In the genomic region with DNA sequence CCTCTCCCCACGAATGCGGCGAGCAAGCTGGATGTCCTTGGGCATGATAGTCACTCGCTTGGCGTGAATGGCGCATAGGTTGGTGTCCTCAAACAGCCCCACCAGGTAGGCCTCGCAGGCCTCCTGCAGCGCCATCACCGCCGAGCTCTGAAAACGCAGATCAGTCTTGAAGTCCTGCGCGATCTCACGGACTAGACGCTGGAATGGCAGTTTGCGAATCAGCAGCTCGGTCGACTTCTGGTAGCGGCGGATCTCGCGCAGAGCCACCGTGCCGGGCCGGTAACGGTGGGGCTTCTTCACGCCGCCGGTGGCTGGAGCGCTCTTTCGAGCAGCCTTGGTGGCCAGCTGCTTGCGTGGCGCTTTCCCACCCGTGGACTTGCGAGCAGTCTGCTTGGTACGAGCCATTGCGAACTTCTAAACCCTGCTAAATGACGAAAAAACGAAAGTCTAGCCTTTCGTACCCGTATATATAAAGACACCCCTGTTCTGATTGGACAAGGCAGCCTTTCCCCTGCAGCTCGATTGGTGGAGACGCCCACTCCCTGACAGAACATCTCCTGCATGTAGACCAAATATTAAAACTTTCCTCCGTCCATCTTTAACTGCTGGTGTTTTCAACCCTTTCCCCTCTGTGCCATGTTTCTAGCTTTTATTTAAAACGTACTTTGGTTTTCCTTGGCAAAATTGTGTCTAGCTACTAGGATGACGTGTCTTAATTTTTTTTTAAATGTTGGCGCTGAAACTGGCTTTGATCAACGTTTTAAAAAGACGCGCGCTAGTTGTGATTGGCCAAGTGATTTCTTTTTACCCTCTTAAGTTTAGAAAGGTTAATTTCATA, we compare ENCODE assay signal across 8 cellular contexts.
DNase-seq lines count a peak whose midpoint lies in the region; ATAC-seq, FAIRE-seq and TF ChIP-seq lines count a peak whose summit lies in the region.

No MANE protein-coding gene starts in this region.

- DNase-seq in GM18507 (ENCODE audit: extremely low spot score, insufficient read length, low read depth) (peak; percentile 70), NCI-H2171 (lab: John Stamatoyannopoulos, UW) (peak; percentile 78), WTC11 (ENCODE audit: low spot score) (peak; percentile 75), cerebellum (ENCODE audit: low spot score) (peak; percentile 92), kidney epithelial cell (ENCODE audit: low read depth) (no peak)
- peak; percentile 42 to 51 for DNase-seq in stimulated activated CD4-positive, alpha-beta T cell treated with anti-CD3 and anti-CD28 coated beads, Interleukin-15, amount 100 ng/mL, for 1 hour (ENCODE audit: low read depth in 1 of 2, low spot score in 1 of 2)

- H3K4me3 Mint-ChIP-seq in WTC11: peak overlapping the region; percentile 99

- no peaks in the 10 kb centered on the region for H3K27me3 ChIP-seq in kidney epithelial cell (ENCODE audit: control insufficient read depth, insufficient read depth, low read length)

- ATAC-seq in HG03060 (IDR thresholded peaks at IDR 0.05; ENCODE audit: low read depth, unreplicated experiment) (peak; percentile 24), WTC11 (peak; percentile 43)

- H3K4me1 Mint-ChIP-seq in WTC11: peaks cover 39% of the 10 kb centered on the region

- peak overlapping the region; percentile 54 for H3K4me3 ChIP-seq in kidney epithelial cell (ENCODE audit: low read depth, low read length)

- CTCF ChIA-PET in WTC11 (lab: Charles Lee): interaction anchor here (1.0 to 3.2 kb wide), 4 partner anchors 8 to 73 kb away, joined by 3 to 14 read pairs (median 6); a partner anchor contains a TSS

- H3K36me3 Mint-ChIP-seq in WTC11: peaks cover 14% of the 10 kb centered on the region

- no peaks in the 10 kb centered on the region for H3K9me3 Mint-ChIP-seq in WTC11

- H3K27me3 Mint-ChIP-seq in WTC11 (ENCODE audit: low read depth): no peaks in the 10 kb centered on the region

- FAIRE-seq in A204.1 (lab: Jason Lieb, UNC) (peak; percentile 93), GM18507 (lab: Jason Lieb, UNC) (peak; percentile 86)

- TF ChIP-seq CTCF in WTC11 (IDR thresholded peaks at IDR 0.05) (no peak), kidney epithelial cell (IDR thresholded peaks at IDR 0.05; ENCODE audit: insufficient read depth, low read length, poor library complexity, severe bottlenecking) (peak; percentile 5)

- peak overlapping the region; percentile 100 for H3K27ac Mint-ChIP-seq in WTC11

- no peaks in the 10 kb centered on the region for H3K36me3 ChIP-seq in kidney epithelial cell (ENCODE audit: control insufficient read depth, insufficient read depth, low read length)

- POLR2A ChIA-PET in WTC11 (lab: Charles Lee): interaction anchor here (0.6 to 7.9 kb wide), 35 partner anchors 8 to 1696 kb away, joined by 3 to 471 read pairs (median 28); a partner anchor contains a TSS

TF ChIP-seq in WTC11, 78 proteins besides CTCF, POLR2A, EP300 and RAD21 (continues in another document):
- 0 out of 2 replicates have a peak, but pooled peaks have one; percentile 54 for TF ChIP-seq CREM (CRISPR knock-in tag; IDR thresholded peaks at IDR 0.05)
- TF ChIP-seq, protein P1, sequence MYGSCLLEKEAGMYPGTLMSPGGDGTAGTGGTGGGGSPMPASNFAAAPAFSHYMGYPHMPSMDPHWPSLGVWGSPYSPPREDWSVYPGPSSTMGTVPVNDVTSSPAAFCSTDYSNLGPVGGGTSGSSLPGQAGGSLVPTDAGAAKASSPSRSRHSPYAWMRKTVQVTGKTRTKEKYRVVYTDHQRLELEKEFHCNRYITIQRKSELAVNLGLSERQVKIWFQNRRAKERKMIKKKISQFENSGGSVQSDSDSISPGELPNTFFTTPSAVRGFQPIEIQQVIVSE (CRISPR knock-in tag; IDR thresholded peaks at IDR 0.05; ENCODE audit: borderline replicate concordance): peak; percentile 86
- TF ChIP-seq, protein P2, sequence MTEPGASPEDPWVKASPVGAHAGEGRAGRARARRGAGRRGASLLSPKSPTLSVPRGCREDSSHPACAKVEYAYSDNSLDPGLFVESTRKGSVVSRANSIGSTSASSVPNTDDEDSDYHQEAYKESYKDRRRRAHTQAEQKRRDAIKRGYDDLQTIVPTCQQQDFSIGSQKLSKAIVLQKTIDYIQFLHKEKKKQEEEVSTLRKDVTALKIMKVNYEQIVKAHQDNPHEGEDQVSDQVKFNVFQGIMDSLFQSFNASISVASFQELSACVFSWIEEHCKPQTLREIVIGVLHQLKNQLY (CRISPR knock-in tag; IDR thresholded peaks at IDR 0.05): peak; percentile 44; the same call in 1 of the 2 replicates
- TF ChIP-seq NFYB (CRISPR knock-in tag; conservative IDR thresholded peaks at IDR 0.05; ENCODE audit: low read depth): peak; percentile 88
- TF ChIP-seq ZNF219 (CRISPR knock-in tag; IDR thresholded peaks at IDR 0.05; ENCODE audit: borderline replicate concordance): peak; percentile 80; the same call in 1 of the 2 replicates
- TF ChIP-seq, protein P3, sequence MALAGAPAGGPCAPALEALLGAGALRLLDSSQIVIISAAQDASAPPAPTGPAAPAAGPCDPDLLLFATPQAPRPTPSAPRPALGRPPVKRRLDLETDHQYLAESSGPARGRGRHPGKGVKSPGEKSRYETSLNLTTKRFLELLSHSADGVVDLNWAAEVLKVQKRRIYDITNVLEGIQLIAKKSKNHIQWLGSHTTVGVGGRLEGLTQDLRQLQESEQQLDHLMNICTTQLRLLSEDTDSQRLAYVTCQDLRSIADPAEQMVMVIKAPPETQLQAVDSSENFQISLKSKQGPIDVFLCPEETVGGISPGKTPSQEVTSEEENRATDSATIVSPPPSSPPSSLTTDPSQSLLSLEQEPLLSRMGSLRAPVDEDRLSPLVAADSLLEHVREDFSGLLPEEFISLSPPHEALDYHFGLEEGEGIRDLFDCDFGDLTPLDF (CRISPR knock-in tag; IDR thresholded peaks at IDR 0.05): peak; percentile 74; the same call in 1 of the 2 replicates
- peak; percentile 87 for TF ChIP-seq ZNF416 (CRISPR knock-in tag; IDR thresholded peaks at IDR 0.05)
- peak; percentile 85; the same call in 1 of the 2 replicates for TF ChIP-seq FOXP1 (CRISPR knock-in tag; IDR thresholded peaks at IDR 0.05; ENCODE audit: borderline replicate concordance)
- TF ChIP-seq CBFB (CRISPR knock-in tag; IDR thresholded peaks at IDR 0.05; ENCODE audit: low read depth): no peak
- TF ChIP-seq ZNF121 (CRISPR knock-in tag; IDR thresholded peaks at IDR 0.05): no peak
- peak; percentile 81; the same call in 1 of the 2 replicates for TF ChIP-seq ESRRA (CRISPR knock-in tag; IDR thresholded peaks at IDR 0.05; ENCODE audit: borderline replicate concordance)
- no peak for TF ChIP-seq GTF2I (CRISPR knock-in tag; conservative IDR thresholded peaks at IDR 0.05)
- TF ChIP-seq, protein P4, sequence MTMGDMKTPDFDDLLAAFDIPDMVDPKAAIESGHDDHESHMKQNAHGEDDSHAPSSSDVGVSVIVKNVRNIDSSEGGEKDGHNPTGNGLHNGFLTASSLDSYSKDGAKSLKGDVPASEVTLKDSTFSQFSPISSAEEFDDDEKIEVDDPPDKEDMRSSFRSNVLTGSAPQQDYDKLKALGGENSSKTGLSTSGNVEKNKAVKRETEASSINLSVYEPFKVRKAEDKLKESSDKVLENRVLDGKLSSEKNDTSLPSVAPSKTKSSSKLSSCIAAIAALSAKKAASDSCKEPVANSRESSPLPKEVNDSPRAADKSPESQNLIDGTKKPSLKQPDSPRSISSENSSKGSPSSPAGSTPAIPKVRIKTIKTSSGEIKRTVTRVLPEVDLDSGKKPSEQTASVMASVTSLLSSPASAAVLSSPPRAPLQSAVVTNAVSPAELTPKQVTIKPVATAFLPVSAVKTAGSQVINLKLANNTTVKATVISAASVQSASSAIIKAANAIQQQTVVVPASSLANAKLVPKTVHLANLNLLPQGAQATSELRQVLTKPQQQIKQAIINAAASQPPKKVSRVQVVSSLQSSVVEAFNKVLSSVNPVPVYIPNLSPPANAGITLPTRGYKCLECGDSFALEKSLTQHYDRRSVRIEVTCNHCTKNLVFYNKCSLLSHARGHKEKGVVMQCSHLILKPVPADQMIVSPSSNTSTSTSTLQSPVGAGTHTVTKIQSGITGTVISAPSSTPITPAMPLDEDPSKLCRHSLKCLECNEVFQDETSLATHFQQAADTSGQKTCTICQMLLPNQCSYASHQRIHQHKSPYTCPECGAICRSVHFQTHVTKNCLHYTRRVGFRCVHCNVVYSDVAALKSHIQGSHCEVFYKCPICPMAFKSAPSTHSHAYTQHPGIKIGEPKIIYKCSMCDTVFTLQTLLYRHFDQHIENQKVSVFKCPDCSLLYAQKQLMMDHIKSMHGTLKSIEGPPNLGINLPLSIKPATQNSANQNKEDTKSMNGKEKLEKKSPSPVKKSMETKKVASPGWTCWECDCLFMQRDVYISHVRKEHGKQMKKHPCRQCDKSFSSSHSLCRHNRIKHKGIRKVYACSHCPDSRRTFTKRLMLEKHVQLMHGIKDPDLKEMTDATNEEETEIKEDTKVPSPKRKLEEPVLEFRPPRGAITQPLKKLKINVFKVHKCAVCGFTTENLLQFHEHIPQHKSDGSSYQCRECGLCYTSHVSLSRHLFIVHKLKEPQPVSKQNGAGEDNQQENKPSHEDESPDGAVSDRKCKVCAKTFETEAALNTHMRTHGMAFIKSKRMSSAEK (CRISPR knock-in tag; IDR thresholded peaks at IDR 0.05; ENCODE audit: borderline replicate concordance): peak; percentile 88; the same call in 1 of the 2 replicates
- TF ChIP-seq TP53 (CRISPR knock-in tag; IDR thresholded peaks at IDR 0.05): no peak
- TF ChIP-seq, protein P5, sequence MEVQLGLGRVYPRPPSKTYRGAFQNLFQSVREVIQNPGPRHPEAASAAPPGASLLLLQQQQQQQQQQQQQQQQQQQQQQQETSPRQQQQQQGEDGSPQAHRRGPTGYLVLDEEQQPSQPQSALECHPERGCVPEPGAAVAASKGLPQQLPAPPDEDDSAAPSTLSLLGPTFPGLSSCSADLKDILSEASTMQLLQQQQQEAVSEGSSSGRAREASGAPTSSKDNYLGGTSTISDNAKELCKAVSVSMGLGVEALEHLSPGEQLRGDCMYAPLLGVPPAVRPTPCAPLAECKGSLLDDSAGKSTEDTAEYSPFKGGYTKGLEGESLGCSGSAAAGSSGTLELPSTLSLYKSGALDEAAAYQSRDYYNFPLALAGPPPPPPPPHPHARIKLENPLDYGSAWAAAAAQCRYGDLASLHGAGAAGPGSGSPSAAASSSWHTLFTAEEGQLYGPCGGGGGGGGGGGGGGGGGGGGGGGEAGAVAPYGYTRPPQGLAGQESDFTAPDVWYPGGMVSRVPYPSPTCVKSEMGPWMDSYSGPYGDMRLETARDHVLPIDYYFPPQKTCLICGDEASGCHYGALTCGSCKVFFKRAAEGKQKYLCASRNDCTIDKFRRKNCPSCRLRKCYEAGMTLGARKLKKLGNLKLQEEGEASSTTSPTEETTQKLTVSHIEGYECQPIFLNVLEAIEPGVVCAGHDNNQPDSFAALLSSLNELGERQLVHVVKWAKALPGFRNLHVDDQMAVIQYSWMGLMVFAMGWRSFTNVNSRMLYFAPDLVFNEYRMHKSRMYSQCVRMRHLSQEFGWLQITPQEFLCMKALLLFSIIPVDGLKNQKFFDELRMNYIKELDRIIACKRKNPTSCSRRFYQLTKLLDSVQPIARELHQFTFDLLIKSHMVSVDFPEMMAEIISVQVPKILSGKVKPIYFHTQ (CRISPR knock-in tag; IDR thresholded peaks at IDR 0.05): peak; percentile 88
- no peak for TF ChIP-seq SMAD3 (CRISPR knock-in tag; IDR thresholded peaks at IDR 0.05; ENCODE audit: borderline replicate concordance)
